Comparison of ENCODE assay signal across 22 cellular contexts in the genomic region with DNA sequence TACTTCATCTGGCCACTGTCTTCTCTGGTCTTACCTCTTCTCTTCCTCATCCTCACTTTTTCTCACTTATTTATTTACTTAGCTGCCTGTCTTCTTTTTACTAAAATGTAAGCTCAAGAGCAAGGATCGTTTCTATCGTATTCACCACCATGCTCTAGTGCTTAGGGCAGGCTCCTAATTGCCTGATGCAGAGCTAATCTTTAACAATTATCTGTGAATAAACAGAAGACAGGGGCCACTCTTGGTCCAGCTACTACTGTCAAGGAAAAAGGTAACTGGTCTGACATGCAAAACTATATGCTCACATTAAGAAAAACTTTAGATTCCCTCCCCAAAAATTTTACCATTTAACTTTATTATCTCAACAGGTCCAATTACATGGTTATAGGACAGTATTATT. TPM values are rescaled to one million over a fixed set of nuclear protein-coding genes. Genes with fewer than 3 reads are reported as not detected.
DNase-seq lines count a peak whose midpoint lies in the region; ATAC-seq and TF ChIP-seq lines count a peak whose summit lies in the region.
"Had no signal": no experiment of that assay in that cellular context is flagged by ENCODE, and none has a peak within 500 bp of the region (broad histone marks: within the 10 kb centered on the region; RNA-seq: fewer than 3 reads in every experiment).

No MANE protein-coding gene starts in this region.

- peak overlapping the region; percentile 8 for H3K27ac Mint-ChIP-seq in chondrocyte (ENCODE audit: unreplicated experiment)
- peak overlapping the region; percentile 33 to 83 (median 80) for H3K27ac Mint-ChIP-seq in nephron

- H3K4me3 Mint-ChIP-seq in chondrocyte (ENCODE audit: unreplicated experiment) (no peak overlapping the region), nephron (peak overlapping the region in 2 of 3 experiments; percentile 12 to 39)
- H3K4me3 Mint-ChIP-seq: CD8-positive, alpha-beta memory T cell had no signal

- peak overlapping the region; percentile 12 for H3K27ac ChIP-seq in cardiac muscle cell
- H3K27ac ChIP-seq in heart right ventricle: peak overlapping the region in 4 of 10 donors; percentile 25 to 84 (median 77)
- H3K27ac ChIP-seq in thoracic aorta: peak overlapping the region; percentile 6 to 86
- H3K27ac ChIP-seq: prostate gland, SJSA1 had no signal

- intact Hi-C loops in heart right ventricle (cut with DNase I): no loop called here

- WGBS in heart right ventricle, 2 donors: 58 to 61% methylated on average over 2 of the region's 2 CpGs

- H3K4me1 Mint-ChIP-seq in chondrocyte (ENCODE audit: low read depth) (peaks cover 13% of the 10 kb centered on the region), nephron (peaks cover 14% of the 10 kb centered on the region)

- H3K9me3 Mint-ChIP-seq in chondrocyte (ENCODE audit: low read depth) (no peaks in the 10 kb centered on the region), nephron (no peaks in the 10 kb centered on the region)
- H3K9me3 Mint-ChIP-seq: CD8-positive, alpha-beta memory T cell had no signal

- peaks cover 14% of the 10 kb centered on the region for H3K36me3 ChIP-seq in cardiac muscle cell
- H3K36me3 ChIP-seq in heart right ventricle: peaks cover 0 to 41% (median 6%) of the 10 kb centered on the region in 9 donors
- peaks cover 5% of the 10 kb centered on the region for H3K36me3 ChIP-seq in thoracic aorta
- H3K36me3 ChIP-seq: prostate gland had no signal

- peaks cover 3% of the 10 kb centered on the region for H3K4me1 ChIP-seq in cardiac muscle cell (ENCODE audit: low read depth)
- peaks cover 0 to 27% (median 16%) of the 10 kb centered on the region in 9 donors for H3K4me1 ChIP-seq in heart right ventricle
- peaks cover 3 to 30% of the 10 kb centered on the region in 2 donors for H3K4me1 ChIP-seq in thoracic aorta (ENCODE audit: control insufficient read depth in 1 of 2, low read depth in 2 of 2)
- H3K4me1 ChIP-seq: prostate gland, SJSA1 had no signal

- H3K9me3 ChIP-seq in cardiac muscle cell (ENCODE audit: low read depth): no peaks in the 10 kb centered on the region
- H3K9me3 ChIP-seq in heart right ventricle: no peaks in the 10 kb centered on the region
- no peaks in the 10 kb centered on the region for H3K9me3 ChIP-seq in thoracic aorta
- H3K9me3 ChIP-seq: esophagus squamous epithelium, MG63, prostate gland, SJSA1, spleen had no signal

- no peak for DNase-seq in cardiac muscle cell (ENCODE audit: low read depth in 1 of 2, low spot score in 1 of 2)
- DNase-seq in heart right ventricle: no peak
- DNase-seq in chondrocyte (ENCODE audit: low spot score): no peak
- no peak for DNase-seq in thoracic aorta (ENCODE audit: low spot score)
- no peak for DNase-seq in Kasumi-1 (lab: John Stamatoyannopoulos, UW)
- no peak for DNase-seq in omental fat pad (ENCODE audit: low spot score)
- DNase-seq: activated CD4-positive, CD25-positive, alpha-beta regulatory T cell treated with anti-CD3 and anti-CD28 coated beads, Interleukin-2, amount 50 U/mL, for 72 hours; activated gamma-delta T cell; amygdala; caudate nucleus; CD8-positive, alpha-beta memory T cell; DND-41; effector CD8-positive, alpha-beta T cell; esophagus squamous epithelium; MG63; NCI-H1436 treated with DMSO at 0.1 percent for 48 hours; NCI-H2171 treated with DMSO at 0.1 percent for 48 hours; spleen had no signal

- H3K36me3 Mint-ChIP-seq in chondrocyte (ENCODE audit: low read depth) (no peaks in the 10 kb centered on the region), nephron (ENCODE audit: low read depth) (peaks cover 17% of the 10 kb centered on the region)

- H3K4me3 ChIP-seq in cardiac muscle cell: no peak overlapping the region
- no peak overlapping the region for H3K4me3 ChIP-seq in heart right ventricle
- no peak overlapping the region for H3K4me3 ChIP-seq in thoracic aorta
- H3K4me3 ChIP-seq: esophagus squamous epithelium, MG63, prostate gland, SJSA1, spleen had no signal

- ATAC-seq in heart right ventricle (no peak), thoracic aorta (ENCODE audit: insufficient number of reproducible peaks, low FRiP score, low read depth) (no peak), HG03432 (IDR thresholded peaks at IDR 0.05; ENCODE audit: unreplicated experiment) (no peak), omental fat pad (ENCODE audit: low FRiP score) (no peak)

- TF ChIP-seq CTCF in cardiac muscle cell (IDR thresholded peaks at IDR 0.05; ENCODE audit: low read depth, low read length) (no peak), heart right ventricle (IDR thresholded peaks at IDR 0.05) (no peak), chondrocyte (IDR thresholded peaks at IDR 0.05) (no peak), nephron (IDR thresholded peaks at IDR 0.05; ENCODE audit: unreplicated experiment in 3 of 3) (no peak), thoracic aorta (IDR thresholded peaks at IDR 0.05) (no peak), omental fat pad (IDR thresholded peaks at IDR 0.05) (no peak)

- H3K27me3 Mint-ChIP-seq in chondrocyte (ENCODE audit: low read depth): no peaks in the 10 kb centered on the region
- H3K27me3 Mint-ChIP-seq in nephron (ENCODE audit: low read depth): no peaks in the 10 kb centered on the region
- H3K27me3 Mint-ChIP-seq: CD8-positive, alpha-beta memory T cell had no signal

- H3K27me3 ChIP-seq in cardiac muscle cell (no peaks in the 10 kb centered on the region), heart right ventricle (no peaks in the 10 kb centered on the region), thoracic aorta (replicated peaks; ENCODE audit: insufficient read depth) (no peaks in the 10 kb centered on the region)
- H3K27me3 ChIP-seq: esophagus squamous epithelium, MG63, SJSA1, spleen had no signal

RNA-seq across cellular contexts. Expression of a gene that starts 17.5 kb away (rescaled TPM):
- total RNA-seq in cardiac muscle cell: 19.4 and 25.1 TPM in 2 replicates
- polyA plus RNA-seq in cardiac muscle cell: 23.2 and 27.0 TPM in 2 replicates
- 10 to 100 TPM; 12.3 to 22.3 (median 17.1) TPM for total RNA-seq in heart right ventricle
- polyA plus RNA-seq in heart right ventricle: 10 to 100 TPM; 14.7 to 17.7 TPM
- total RNA-seq in chondrocyte: 16.9 to 28.0 TPM (median 17.7 TPM) in 3 replicates
- 10 to 100 TPM; 28.4 to 53.5 TPM for total RNA-seq in thoracic aorta
- total RNA-seq in omental fat pad: 10 to 100 TPM; 18.4 to 48.1 (median 33.8) TPM
